In the genomic region with DNA sequence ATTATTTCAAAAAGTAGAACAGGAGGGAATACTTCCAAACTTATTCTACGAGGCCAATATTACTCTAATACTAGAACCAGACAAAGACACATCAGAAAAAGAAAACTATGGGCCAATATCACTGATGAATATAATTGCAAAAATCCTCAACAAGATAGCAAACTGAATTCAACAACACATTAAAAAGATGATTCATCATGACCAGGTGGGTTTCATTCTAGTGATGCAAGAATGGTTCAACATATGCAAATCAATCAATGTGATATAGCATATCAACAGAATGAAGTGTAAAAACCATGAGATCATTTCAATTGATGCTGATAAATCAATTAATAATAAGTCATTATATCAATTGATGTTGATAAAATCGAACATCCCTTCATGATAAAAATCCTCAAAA, we compare ENCODE assay signal across 22 cellular contexts.
"Had no signal": no experiment of that assay in that cellular context is flagged by ENCODE, and none has a peak within 500 bp of the region (broad histone marks: within the 10 kb centered on the region; RNA-seq: fewer than 3 reads in every experiment).

No MANE protein-coding gene starts in this region.

- H3K27me3 ChIP-seq: cardiac muscle cell, hepatocyte, neutrophil, pancreas, right atrium auricular region, tibial artery had no signal

- H3K4me1 ChIP-seq: pancreas, psoas muscle, right atrium auricular region, tibial artery had no signal

- H3K9me3 Mint-ChIP-seq: memory B cell had no signal

- H3K27ac ChIP-seq: cardiac muscle cell, hepatocyte, neutrophil, pancreas, psoas muscle, right atrium auricular region, tibial artery had no signal

- H3K4me1 Mint-ChIP-seq: memory B cell, nephron had no signal

- H3K9me3 ChIP-seq: neutrophil, pancreas, right atrium auricular region, tibial artery had no signal

- DNase-seq: activated CD4-positive, alpha-beta T cell treated with anti-CD3 and anti-CD28 coated beads for 1 hour; activated CD4-positive, alpha-beta T cell treated with anti-CD3 and anti-CD28 coated beads, Interleukin-2, amount 50 U/mL, for 48 hours; activated effector memory CD4-positive, alpha-beta T cell treated with anti-CD3 and anti-CD28 coated beads, Interleukin-2, amount 50 U/mL, for 16 hours; amygdala; foreskin melanocyte; glutamatergic neuron; left cardiac atrium; pancreas; psoas muscle; stimulated activated CD4-positive, alpha-beta T cell treated with anti-CD3 and anti-CD28 coated beads, Interleukin-4, amount 100 ng/mL, for 24 hours; stimulated activated naive CD4-positive, alpha-beta T cell treated with Interleukin-2 at 50 U/mL for 16 hours; substantia nigra; T-helper 9 cell; tibial artery had no signal

- H3K27ac Mint-ChIP-seq: activated naive CD8-positive, alpha-beta T cell; memory B cell; nephron had no signal

- H3K36me3 Mint-ChIP-seq: activated naive CD8-positive, alpha-beta T cell; memory B cell had no signal

- H3K27me3 Mint-ChIP-seq: activated naive CD8-positive, alpha-beta T cell; memory B cell had no signal

- H3K4me3 ChIP-seq: cardiac muscle cell, hepatocyte, pancreas, psoas muscle, right atrium auricular region, tibial artery had no signal

- FAIRE-seq: islet of Langerhans had no signal

- H3K36me3 ChIP-seq: cardiac muscle cell, neutrophil, pancreas, right atrium auricular region, tibial artery had no signal

- H3K4me3 Mint-ChIP-seq: activated naive CD8-positive, alpha-beta T cell; memory B cell; nephron had no signal
